21 cellular contexts compared by ENCODE assay signal in the genomic region with DNA sequence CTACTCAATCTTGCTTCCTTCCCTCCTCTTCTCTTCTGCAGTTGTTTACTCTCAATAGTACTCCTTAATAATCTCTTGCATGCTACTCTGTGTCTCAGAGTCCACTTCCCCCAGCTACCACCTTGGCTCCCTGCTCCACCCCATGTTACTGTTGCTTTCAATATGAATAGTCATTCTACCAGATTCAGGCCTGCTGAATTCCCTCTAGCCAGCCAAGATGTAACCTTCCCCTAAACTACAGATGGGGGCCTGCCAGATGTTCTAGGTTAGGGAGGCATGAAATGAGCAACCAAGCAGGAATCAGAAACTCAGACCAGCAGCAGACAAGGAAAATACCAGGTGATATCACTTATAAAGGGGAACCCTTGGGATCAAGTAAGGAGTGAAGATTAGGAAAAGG.
A peak's percentile ranks its signal among the peaks of the same experiment; 100 is the strongest.
DNase-seq lines count a peak whose midpoint lies in the region; ATAC-seq, FAIRE-seq and TF ChIP-seq lines count a peak whose summit lies in the region.
"Had no signal": no experiment of that assay in that cellular context is flagged by ENCODE, and none has a peak within 500 bp of the region (broad histone marks: within the 10 kb centered on the region; RNA-seq: fewer than 3 reads in every experiment).

No MANE protein-coding gene starts in this region.

- H3K4me3 ChIP-seq in GM12878: no peak overlapping the region
- H3K4me3 ChIP-seq: esophagus squamous epithelium, K562, lower lobe of right lung, ovary, Peyer's patch, thoracic aorta had no signal

- SMC1A ChIA-PET in GM12878 (lab: Charles Lee; ENCODE audit: uncharacterized antibody, unreplicated experiment): interaction anchor here (1.0 to 1.8 kb wide), 3 partner anchors 68 to 87 kb away, joined by 3 to 5 read pairs (median 4); no protein-coding TSS in a partner anchor

- H4K20me1 ChIP-seq in GM12878 (ENCODE audit: control insufficient read depth, insufficient read depth): no peaks in the 10 kb centered on the region

- H3K27me3 ChIP-seq in GM12878 (replicated peaks in 1 of 2; ENCODE audit: control insufficient read depth in 2 of 2, insufficient read depth in 2 of 2, low read length in 1 of 2): no peaks in the 10 kb centered on the region
- H3K27me3 ChIP-seq: esophagus squamous epithelium, ovary, Peyer's patch had no signal

- no peak overlapping the region for H3K27ac ChIP-seq in GM12878 (ENCODE audit: control insufficient read depth, insufficient read depth)
- H3K27ac ChIP-seq: esophagus squamous epithelium, HL-60, lower lobe of right lung, ovary, Peyer's patch, thoracic aorta had no signal

- RAD21 ChIA-PET in GM12878 (lab: Charles Lee; ENCODE audit: unreplicated experiment): no interaction called here

- no peak for FAIRE-seq in GM12878 (lab: Jason Lieb, UNC)
- FAIRE-seq: bronchial epithelial cell, K562 had no signal

- H3K4me2 ChIP-seq in GM12878 (ENCODE audit: control insufficient read depth, insufficient read depth): no peak overlapping the region; the same call in 1 of the 2 replicates

- no peaks in the 10 kb centered on the region for H3K9me3 ChIP-seq in GM12878 (replicated peaks; ENCODE audit: control insufficient read depth, insufficient read depth, low read length)
- H3K9me3 ChIP-seq: esophagus squamous epithelium, lower lobe of right lung, ovary, Peyer's patch, thoracic aorta had no signal

- H3K36me3 ChIP-seq in GM12878 (ENCODE audit: control insufficient read depth in 2 of 2, insufficient read depth in 2 of 2, low read length in 1 of 2): no peaks in the 10 kb centered on the region
- H3K36me3 ChIP-seq: esophagus squamous epithelium, lower lobe of right lung, ovary, Peyer's patch, thoracic aorta had no signal

- no peak for TF ChIP-seq RAD21 in GM12878 (IDR thresholded peaks at IDR 0.05; ENCODE audit: insufficient read depth, low read depth, low read length)

- no peak for TF ChIP-seq EP300 in GM12878 (IDR thresholded peaks at IDR 0.05; ENCODE audit: borderline replicate concordance in 1 of 2, control insufficient read depth in 1 of 2, low read depth in 2 of 2, low read length in 2 of 2)

- ATAC-seq in GM19023 (IDR thresholded peaks at IDR 0.05; ENCODE audit: unreplicated experiment): peak; percentile 65
- peak; percentile 76 for ATAC-seq in GM21576 (IDR thresholded peaks at IDR 0.05; ENCODE audit: unreplicated experiment)
- ATAC-seq in HG02938 (IDR thresholded peaks at IDR 0.05; ENCODE audit: unreplicated experiment): peak; percentile 56
- peak; percentile 70 for ATAC-seq in GM12878
- ATAC-seq in GM19328 (IDR thresholded peaks at IDR 0.05; ENCODE audit: unreplicated experiment): no peak
- ATAC-seq: activated naive CD8-positive, alpha-beta T cell treated with anti-CD3 and anti-CD28 coated beads, Interleukin-2, amount 50 U/mL, for 24 hours; activated T-cell treated with anti-CD3 and anti-CD28 coated beads, Interleukin-2, amount 50 U/mL, for 72 hours; K562; lower lobe of right lung had no signal

- intact Hi-C loops in GM12878 (cut with micrococcal nuclease; ENCODE audit: unreplicated experiment): no loop called here

- H3K9ac ChIP-seq in GM12878 (ENCODE audit: control insufficient read depth, insufficient read depth, low read length): no peak overlapping the region

- no peak for TF ChIP-seq POLR2A in GM12878 (IDR thresholded peaks at IDR 0.05; ENCODE audit: low read depth, low read length)

- no peaks in the 10 kb centered on the region for H3K79me2 ChIP-seq in GM12878 (ENCODE audit: control insufficient read depth, insufficient read depth, low read length)

- TF ChIP-seq CTCF in GM12878 (IDR thresholded peaks at IDR 0.05 in 2 of 3, conservative IDR thresholded peaks at IDR 0.05 in 1 of 3; ENCODE audit: control insufficient read depth in 2 of 3, extremely low read depth in 1 of 3, insufficient read depth in 1 of 3, low read depth in 3 of 3, low read length in 3 of 3): no peak

- no TSS peak for BruUV-seq in GM12878 (replicated peaks; lab: Mats Ljungman, UMichigan)

- POLR2A ChIA-PET in GM12878 (lab: Charles Lee): no interaction called here

- DNase-seq in GM12878 (ENCODE audit: low read depth, low spot score) (no peak), GDM1 (lab: John Stamatoyannopoulos, UW) (no peak), cerebellar nuclear complex (lab: John Stamatoyannopoulos, UW) (no peak)
- DNase-seq in activated T-cell treated with anti-CD3 and anti-CD28 coated beads, Interleukin-2, amount 50 U/mL, for 1 hour: no peak
- DNase-seq: activated CD4-positive, alpha-beta T cell treated with anti-CD3 and anti-CD28 coated beads, Interleukin-2, amount 50 U/mL, for 4 hours; activated naive CD8-positive, alpha-beta T cell treated with anti-CD3 and anti-CD28 coated beads, Interleukin-2, amount 50 U/mL, for 24 hours; activated T-cell treated with anti-CD3 and anti-CD28 coated beads, Interleukin-2, amount 50 U/mL, for 72 hours; esophagus squamous epithelium; lower lobe of right lung; NCI-H2107; ovary; Peyer's patch; stimulated activated CD4-positive, alpha-beta T cell treated with anti-CD3 and anti-CD28 coated beads, Interleukin-2, amount 100 ng/mL, for 48 hours had no signal

- H3K4me1 ChIP-seq in GM12878 (ENCODE audit: control insufficient read depth, insufficient read depth, low read length): peaks cover 3% of the 10 kb centered on the region; the same call in 1 of the 2 replicates

- in situ Hi-C loops in GM12878 (cut with MboI): loop anchor here (25.0 kb wide), 1 partner anchor 792 kb away; no protein-coding TSS in a partner anchor

- CTCF ChIA-PET in GM12878 (lab: Yijun Ruan, JAX): no interaction called here

- no peak overlapping the region for H2AFZ ChIP-seq in GM12878 (ENCODE audit: control insufficient read depth, low read depth, low read length)

TF ChIP-seq in GM12878, 131 proteins besides CTCF, POLR2A, EP300 and RAD21 (continues in another document):
- no peak for TF ChIP-seq USF2 (IDR thresholded peaks at IDR 0.05; ENCODE audit: borderline replicate concordance, low read depth, low read length)
- TF ChIP-seq WRNIP1 (IDR thresholded peaks at IDR 0.05; ENCODE audit: borderline replicate concordance, low read depth, low read length): no peak
- TF ChIP-seq, protein P1, sequence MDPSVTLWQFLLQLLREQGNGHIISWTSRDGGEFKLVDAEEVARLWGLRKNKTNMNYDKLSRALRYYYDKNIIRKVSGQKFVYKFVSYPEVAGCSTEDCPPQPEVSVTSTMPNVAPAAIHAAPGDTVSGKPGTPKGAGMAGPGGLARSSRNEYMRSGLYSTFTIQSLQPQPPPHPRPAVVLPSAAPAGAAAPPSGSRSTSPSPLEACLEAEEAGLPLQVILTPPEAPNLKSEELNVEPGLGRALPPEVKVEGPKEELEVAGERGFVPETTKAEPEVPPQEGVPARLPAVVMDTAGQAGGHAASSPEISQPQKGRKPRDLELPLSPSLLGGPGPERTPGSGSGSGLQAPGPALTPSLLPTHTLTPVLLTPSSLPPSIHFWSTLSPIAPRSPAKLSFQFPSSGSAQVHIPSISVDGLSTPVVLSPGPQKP (IDR thresholded peaks at IDR 0.05; ENCODE audit: low read depth, low read length): no peak
- no peak for TF ChIP-seq IKZF1 (conservative IDR thresholded peaks at IDR 0.05)
- no peak for TF ChIP-seq RELB (IDR thresholded peaks at IDR 0.05; ENCODE audit: low read depth)
- no peak for TF ChIP-seq GABPA (IDR thresholded peaks at IDR 0.05; ENCODE audit: low read depth)
- no peak for TF ChIP-seq TARDBP (IDR thresholded peaks at IDR 0.05; ENCODE audit: borderline replicate concordance)
- TF ChIP-seq NFIC (IDR thresholded peaks at IDR 0.05; ENCODE audit: low read depth, low read length): peak; percentile 53; the same call in 1 of the 2 replicates
- TF ChIP-seq PAX8 (IDR thresholded peaks at IDR 0.05): no peak
- no peak for TF ChIP-seq SREBF2 (IDR thresholded peaks at IDR 0.05; ENCODE audit: low read length)
- TF ChIP-seq EED (IDR thresholded peaks at IDR 0.05; ENCODE audit: low read depth): peak; percentile 88
- TF ChIP-seq TCF12 (IDR thresholded peaks at IDR 0.05; ENCODE audit: low read depth, low read length): peak; percentile 26; the same call in 1 of the 2 replicates
- TF ChIP-seq DPF2 (IDR thresholded peaks at IDR 0.05): no peak
- TF ChIP-seq, protein P2, sequence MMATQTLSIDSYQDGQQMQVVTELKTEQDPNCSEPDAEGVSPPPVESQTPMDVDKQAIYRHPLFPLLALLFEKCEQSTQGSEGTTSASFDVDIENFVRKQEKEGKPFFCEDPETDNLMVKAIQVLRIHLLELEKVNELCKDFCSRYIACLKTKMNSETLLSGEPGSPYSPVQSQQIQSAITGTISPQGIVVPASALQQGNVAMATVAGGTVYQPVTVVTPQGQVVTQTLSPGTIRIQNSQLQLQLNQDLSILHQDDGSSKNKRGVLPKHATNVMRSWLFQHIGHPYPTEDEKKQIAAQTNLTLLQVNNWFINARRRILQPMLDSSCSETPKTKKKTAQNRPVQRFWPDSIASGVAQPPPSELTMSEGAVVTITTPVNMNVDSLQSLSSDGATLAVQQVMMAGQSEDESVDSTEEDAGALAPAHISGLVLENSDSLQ (IDR thresholded peaks at IDR 0.05): no peak
- TF ChIP-seq ZZZ3 (IDR thresholded peaks at IDR 0.05; ENCODE audit: control insufficient read depth, insufficient read length, low read depth): no peak
- TF ChIP-seq RBBP5 (conservative IDR thresholded peaks at IDR 0.05): no peak
- no peak for TF ChIP-seq RCOR1 (conservative IDR thresholded peaks at IDR 0.05; ENCODE audit: low read depth, low read length)
- TF ChIP-seq HDAC6 (IDR thresholded peaks at IDR 0.05; ENCODE audit: unreplicated experiment): no peak
- no peak for TF ChIP-seq PAX5 (IDR thresholded peaks at IDR 0.05; ENCODE audit: borderline replicate concordance, low read depth, low read length)
